Comparison of ENCODE assay signal across 8 cellular contexts in genomic region chr3:149003653-149004305, GRCh38. TPM values are rescaled to one million over a fixed set of nuclear protein-coding genes. Genes with fewer than 3 reads are reported as not detected.
DNase-seq lines count a peak whose midpoint lies in the region; ATAC-seq and TF ChIP-seq lines count a peak whose summit lies in the region.

No MANE protein-coding gene starts in this region.

- ATAC-seq in GM19328 (IDR thresholded peaks at IDR 0.05; ENCODE audit: unreplicated experiment) (peak; percentile 70), HG03108 (IDR thresholded peaks at IDR 0.05; ENCODE audit: unreplicated experiment) (peak; percentile 89), activated B cell treated with CpG ODN at 0.5 μM for 24 hours (ENCODE audit: low read depth) (peak; percentile 56), left colon (no peak)

- no peak overlapping the region for H3K4me3 Mint-ChIP-seq in activated B cell treated with CpG ODN at 0.5 μM for 24 hours

- intact Hi-C loops in activated B cell treated with CpG ODN at 0.5 μM for 24 hours (cut with micrococcal nuclease) = no loop called here
- intact Hi-C loops in left colon (cut with DNase I, micrococcal nuclease) = no loop called here

- H3K27me3 Mint-ChIP-seq in activated B cell treated with CpG ODN at 0.5 μM for 24 hours = no peaks in the 10 kb centered on the region

- DNase-seq in DMS153 (lab: John Stamatoyannopoulos, UW) (peak; percentile 65), activated B cell treated with CpG ODN at 0.5 μM for 24 hours (no peak), left colon (no peak), hepatocyte (ENCODE audit: low spot score) (no peak), WERI-Rb-1 (no peak)
- no peak for DNase-seq in activated CD4-positive, alpha-beta T cell treated with anti-CD3 and anti-CD28 coated beads, Interleukin-2, amount 50 U/mL, for 1 hour

- H3K27ac ChIP-seq in hepatocyte (no peak overlapping the region), WERI-Rb-1 (no peak overlapping the region)

- H3K9me3 ChIP-seq in hepatocyte (ENCODE audit: low read depth) (no peaks in the 10 kb centered on the region), WERI-Rb-1 (ENCODE audit: severe bottlenecking) (no peaks in the 10 kb centered on the region)

- H3K27ac Mint-ChIP-seq in activated B cell treated with CpG ODN at 0.5 μM for 24 hours = no peak overlapping the region

- no peaks in the 10 kb centered on the region for H3K27me3 ChIP-seq in hepatocyte
- no peaks in the 10 kb centered on the region for H3K27me3 ChIP-seq in WERI-Rb-1 (ENCODE audit: insufficient read depth, low read depth, severe bottlenecking)

- CTCF ChIA-PET in activated B cell treated with CpG ODN at 0.5 μM for 24 hours (lab: Charles Lee) = no interaction called here

- no peak overlapping the region for H2AFZ ChIP-seq in hepatocyte

- no peaks in the 10 kb centered on the region for H3K9me3 Mint-ChIP-seq in activated B cell treated with CpG ODN at 0.5 μM for 24 hours

- H4K20me1 ChIP-seq in hepatocyte (ENCODE audit: insufficient read depth, poor library complexity, severe bottlenecking) = no peaks in the 10 kb centered on the region

- TF ChIP-seq CTCF in activated B cell treated with CpG ODN at 0.5 μM for 24 hours (IDR thresholded peaks at IDR 0.05) (no peak), hepatocyte (IDR thresholded peaks at IDR 0.05; ENCODE audit: poor library complexity) (no peak), WERI-Rb-1 (IDR thresholded peaks at IDR 0.05; ENCODE audit: low read depth, low read length) (no peak)

- peaks cover 8% of the 10 kb centered on the region for H3K4me1 Mint-ChIP-seq in activated B cell treated with CpG ODN at 0.5 μM for 24 hours

- H3K4me2 ChIP-seq in hepatocyte = no peak overlapping the region

- peaks cover 41% of the 10 kb centered on the region for H3K36me3 Mint-ChIP-seq in activated B cell treated with CpG ODN at 0.5 μM for 24 hours (ENCODE audit: low read depth)

- H3K79me2 ChIP-seq in hepatocyte = no peaks in the 10 kb centered on the region

- WGBS in hepatocyte (ENCODE audit: low lambda C conversion rate, missing lambda C conversion rate) = 71% methylated on average over 6 of the region's 6 CpGs

- POLR2A ChIA-PET in activated B cell treated with CpG ODN at 0.5 μM for 24 hours (lab: Charles Lee) = no interaction called here

- no peak overlapping the region for H3K4me3 ChIP-seq in hepatocyte
- H3K4me3 ChIP-seq in WERI-Rb-1 (ENCODE audit: low read depth, low read length) = no peak overlapping the region

- H3K4me1 ChIP-seq in hepatocyte (ENCODE audit: insufficient read depth) = no peaks in the 10 kb centered on the region

- no peaks in the 10 kb centered on the region for H3K9me2 ChIP-seq in hepatocyte (replicated peaks; ENCODE audit: insufficient read depth)

- H3K36me3 ChIP-seq in hepatocyte (replicated peaks; ENCODE audit: insufficient read depth, low read depth) (no peaks in the 10 kb centered on the region), WERI-Rb-1 (peaks cover 28% of the 10 kb centered on the region)

RNA-seq across cellular contexts. Expression of gene GYG1, which starts 12.4 kb away (rescaled TPM):
- total RNA-seq in activated B cell treated with CpG ODN at 0.5 μM for 24 hours = 20.2 and 21.8 TPM in 2 replicates
- total RNA-seq in left colon = 10 to 100 TPM; 18.5 to 31.2 TPM
- 50.3 and 51.8 TPM in 2 replicates for total RNA-seq in hepatocyte
- 26.2 and 27.5 TPM in 2 replicates for polyA plus RNA-seq in hepatocyte
